ENCODE assay signal across 15 cellular contexts in genomic region chr1:27559466-27560030, GRCh38. TPM values are rescaled to one million over a fixed set of nuclear protein-coding genes. Genes with fewer than 3 reads are reported as not detected.
DNase-seq lines count a peak whose midpoint lies in the region; ATAC-seq and TF ChIP-seq lines count a peak whose summit lies in the region.
"Had no signal": no experiment of that assay in that cellular context is flagged by ENCODE, and none has a peak within 500 bp of the region (broad histone marks: within the 10 kb centered on the region; RNA-seq: fewer than 3 reads in every experiment).

No MANE protein-coding gene starts in this region.

- TF ChIP-seq POLR2A in Peyer's patch (IDR thresholded peaks at IDR 0.05) = no peak

- DNase-seq in natural killer cell (no peak), coronary artery (ENCODE audit: low spot score) (no peak), nephron progenitor cell (no peak), Peyer's patch (no peak)
- DNase-seq in natural killer cell treated with Interleukin-12 subunit alpha and Interleukin-12 subunit beta and Interleukin-15 and Interleukin-18, amount 100 ng/mL, for 72 hours (ENCODE audit: low spot score) = no peak
- no peak for DNase-seq in effector CD4-positive, alpha-beta T cell
- DNase-seq: activated CD4-positive, alpha-beta T cell treated with anti-CD3 and anti-CD28 coated beads for 36 hours; C1 segment of cervical spinal cord; cerebellar nuclear complex; KG1; kidney; NCI-H2029 had no signal

- no peak for ATAC-seq in natural killer cell
- no peak for ATAC-seq in natural killer cell treated with Interleukin-12 subunit alpha and Interleukin-12 subunit beta and Interleukin-15 and Interleukin-18, amount 100 ng/mL, for 72 hours
- no peak for ATAC-seq in HG03354 (IDR thresholded peaks at IDR 0.05; ENCODE audit: poor library complexity, severe bottlenecking, unreplicated experiment)
- no peak for ATAC-seq in HG02642 (IDR thresholded peaks at IDR 0.05; ENCODE audit: poor library complexity, unreplicated experiment)
- ATAC-seq: activated CD4-positive, alpha-beta T cell treated with anti-CD3 and anti-CD28 coated beads for 36 hours; HCT116 had no signal

- H3K9me3 Mint-ChIP-seq in natural killer cell = no peaks in the 10 kb centered on the region
- no peaks in the 10 kb centered on the region for H3K9me3 Mint-ChIP-seq in natural killer cell treated with Interleukin-12 subunit alpha and Interleukin-12 subunit beta and Interleukin-15 and Interleukin-18, amount 100 ng/mL, for 72 hours
- H3K9me3 Mint-ChIP-seq in nephron progenitor cell = no peaks in the 10 kb centered on the region

- H3K4me3 Mint-ChIP-seq in natural killer cell (no peak overlapping the region), nephron progenitor cell (peak overlapping the region; percentile 31)
- H3K4me3 Mint-ChIP-seq in natural killer cell treated with Interleukin-12 subunit alpha and Interleukin-12 subunit beta and Interleukin-15 and Interleukin-18, amount 100 ng/mL, for 72 hours = no peak overlapping the region
- H3K4me3 Mint-ChIP-seq: activated CD4-positive, alpha-beta T cell treated with anti-CD3 and anti-CD28 coated beads for 36 hours had no signal

- no peaks in the 10 kb centered on the region for H3K27me3 ChIP-seq in Peyer's patch

- peak overlapping the region; percentile 9 to 98 for H3K27ac ChIP-seq in coronary artery
- H3K27ac ChIP-seq in Peyer's patch = peak overlapping the region in 1 of 4 donors; percentile 25

- peaks cover 65 to 79% of the 10 kb centered on the region in 2 donors for H3K4me1 Mint-ChIP-seq in natural killer cell
- peaks cover 46 to 55% of the 10 kb centered on the region in 2 donors for H3K4me1 Mint-ChIP-seq in natural killer cell treated with Interleukin-12 subunit alpha and Interleukin-12 subunit beta and Interleukin-15 and Interleukin-18, amount 100 ng/mL, for 72 hours (ENCODE audit: low read depth in 2 of 2)
- H3K4me1 Mint-ChIP-seq in nephron progenitor cell = peaks cover 95% of the 10 kb centered on the region

- H3K4me3 ChIP-seq in coronary artery (no peak overlapping the region), Peyer's patch (no peak overlapping the region)

- H3K27me3 Mint-ChIP-seq in natural killer cell (ENCODE audit: low read depth in 2 of 2) (no peaks in the 10 kb centered on the region), nephron progenitor cell (ENCODE audit: low read depth, poor library complexity) (no peaks in the 10 kb centered on the region)
- no peaks in the 10 kb centered on the region for H3K27me3 Mint-ChIP-seq in natural killer cell treated with Interleukin-12 subunit alpha and Interleukin-12 subunit beta and Interleukin-15 and Interleukin-18, amount 100 ng/mL, for 72 hours
- H3K27me3 Mint-ChIP-seq: activated CD4-positive, alpha-beta T cell treated with anti-CD3 and anti-CD28 coated beads for 36 hours had no signal

- H3K27ac Mint-ChIP-seq in natural killer cell (peak overlapping the region; percentile 45 to 78), nephron progenitor cell (peak overlapping the region; percentile 92)
- H3K27ac Mint-ChIP-seq in natural killer cell treated with Interleukin-12 subunit alpha and Interleukin-12 subunit beta and Interleukin-15 and Interleukin-18, amount 100 ng/mL, for 72 hours = peak overlapping the region in 1 of 2 donors; percentile 36
- H3K27ac Mint-ChIP-seq: activated CD4-positive, alpha-beta T cell treated with anti-CD3 and anti-CD28 coated beads for 36 hours had no signal

- peaks cover 7 to 77% (median 17%) of the 10 kb centered on the region in 4 donors for H3K4me1 ChIP-seq in Peyer's patch

- H3K9me3 ChIP-seq in Peyer's patch = no peaks in the 10 kb centered on the region

- H3K36me3 ChIP-seq in Peyer's patch = peaks cover 0 to 4% (median 0%) of the 10 kb centered on the region in 3 donors

- intact Hi-C loops in natural killer cell (cut with micrococcal nuclease) = no loop called here

- H3K36me3 Mint-ChIP-seq in natural killer cell = no peaks in the 10 kb centered on the region
- no peaks in the 10 kb centered on the region for H3K36me3 Mint-ChIP-seq in natural killer cell treated with Interleukin-12 subunit alpha and Interleukin-12 subunit beta and Interleukin-15 and Interleukin-18, amount 100 ng/mL, for 72 hours
- peaks cover 12% of the 10 kb centered on the region for H3K36me3 Mint-ChIP-seq in nephron progenitor cell (ENCODE audit: low read depth)

- TF ChIP-seq CTCF in natural killer cell (IDR thresholded peaks at IDR 0.05) = no peak
- no peak for TF ChIP-seq CTCF in coronary artery (IDR thresholded peaks at IDR 0.05)
- TF ChIP-seq CTCF in nephron progenitor cell (IDR thresholded peaks at IDR 0.05) = no peak
- TF ChIP-seq CTCF in Peyer's patch (IDR thresholded peaks at IDR 0.05) = no peak

RNA-seq across cellular contexts. Expression of gene AHDC1, which starts 44.4 kb away (rescaled TPM):
- total RNA-seq in natural killer cell (10 to 100 TPM; 39.6 to 67.0 (median 47.0) TPM), Peyer's patch (10 to 100 TPM in 3 of 4 donors, 1 to 10 TPM in 1; 7.0 to 21.5 (median 12.0) TPM)
- 10 to 100 TPM; 38.8 to 42.9 TPM for total RNA-seq in natural killer cell treated with Interleukin-12 subunit alpha and Interleukin-12 subunit beta and Interleukin-15 and Interleukin-18, amount 100 ng/mL, for 72 hours
